In the genomic region with DNA sequence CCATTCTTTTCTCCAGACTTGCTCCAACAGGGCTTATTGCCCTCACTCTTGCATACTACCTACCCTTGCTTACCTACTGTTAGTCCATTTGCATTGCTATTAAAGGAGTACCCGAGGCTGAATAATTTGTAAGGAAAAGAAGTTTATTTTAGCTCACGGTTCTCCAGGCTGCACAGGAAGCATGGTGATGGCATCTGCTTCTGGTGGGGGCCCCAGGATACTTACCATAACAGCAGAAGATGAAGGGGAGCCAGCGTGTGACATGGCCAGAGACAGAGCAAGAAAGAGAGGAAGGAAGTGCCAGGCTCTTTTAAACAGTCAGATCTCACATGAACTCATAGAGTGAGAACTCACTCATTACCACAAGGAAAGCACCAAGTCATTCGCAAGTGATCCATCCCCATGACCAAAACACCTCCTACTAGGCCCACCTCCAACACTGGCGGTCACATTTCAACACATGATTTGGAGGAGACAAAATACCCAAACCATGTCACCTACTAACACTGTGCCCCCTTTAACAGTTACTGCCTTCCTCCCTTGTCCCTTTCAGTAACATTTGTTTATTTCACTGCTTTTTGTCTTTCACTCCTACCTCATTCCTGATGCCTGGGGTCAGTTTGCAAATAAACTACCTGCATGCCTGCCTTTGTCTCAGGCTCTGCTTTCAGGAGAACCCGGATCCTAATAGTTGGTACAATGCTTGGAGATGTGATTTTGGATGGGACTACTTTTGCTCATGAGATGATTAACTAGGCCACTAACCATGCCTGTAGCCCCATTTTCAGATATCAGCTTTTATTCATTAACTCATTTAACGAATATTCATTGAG, we compare ENCODE assay signal across 11 cellular contexts. TPM values are rescaled to one million over a fixed set of nuclear protein-coding genes. Genes with fewer than 3 reads are reported as not detected.
DNase-seq lines count a peak whose midpoint lies in the region; ATAC-seq and TF ChIP-seq lines count a peak whose summit lies in the region.
"Had no signal": no experiment of that assay in that cellular context is flagged by ENCODE, and none has a peak within 500 bp of the region (broad histone marks: within the 10 kb centered on the region; RNA-seq: fewer than 3 reads in every experiment).

No MANE protein-coding gene starts in this region.

- H3K4me3 Mint-ChIP-seq in activated CD4-positive, alpha-beta memory T cell treated with anti-CD3 and anti-CD28 coated beads for 36 hours: no peak overlapping the region
- H3K4me3 Mint-ChIP-seq in activated CD4-positive, alpha-beta memory T cell treated with anti-CD3 and anti-CD28 coated beads, Interleukin-2, amount 10 ng/mL, durations not matched to agents 7 days and 5 days: no peak overlapping the region
- H3K4me3 Mint-ChIP-seq in stimulated activated naive B cell treated with anti-CD40 and anti-IgM and Interleukin-4, amounts not matched to agents 10 μg/mL and 1 μg/mL and 100 μg/mL, for 72 hours: no peak overlapping the region
- H3K4me3 Mint-ChIP-seq: T-helper 2 cell treated with Interferon-gamma antibody and Interleukin-4, amounts not matched to agents 5 μg/mL and 100 μg/mL, for 36 hours had no signal

- no peak for TF ChIP-seq RAD21 in IMR-90 (IDR thresholded peaks at IDR 0.05; ENCODE audit: low read length)

- no peak overlapping the region for H2BK20ac ChIP-seq in IMR-90 (ENCODE audit: low read depth, low read length)

- no peak overlapping the region for H2AK9ac ChIP-seq in IMR-90 (replicated peaks; ENCODE audit: low read depth, low read length, poor library complexity)

- no peak overlapping the region for H4K91ac ChIP-seq in IMR-90 (ENCODE audit: insufficient read depth, low read depth, low read length)

- POLR2A ChIA-PET in activated CD4-positive, alpha-beta memory T cell treated with anti-CD3 and anti-CD28 coated beads for 36 hours (lab: Charles Lee): no interaction called here
- POLR2A ChIA-PET in activated CD4-positive, alpha-beta memory T cell treated with anti-CD3 and anti-CD28 coated beads, Interleukin-2, amount 10 ng/mL, durations not matched to agents 7 days and 5 days (lab: Charles Lee): no interaction called here
- POLR2A ChIA-PET in IMR-90 (lab: Charles Lee; ENCODE audit: unreplicated experiment): no interaction called here

- no peaks in the 10 kb centered on the region for H3K27me3 ChIP-seq in IMR-90 (ENCODE audit: control insufficient read depth, insufficient read depth, low read length)

- no peak overlapping the region for H3K27ac Mint-ChIP-seq in activated CD4-positive, alpha-beta memory T cell treated with anti-CD3 and anti-CD28 coated beads for 36 hours
- no peak overlapping the region for H3K27ac Mint-ChIP-seq in activated CD4-positive, alpha-beta memory T cell treated with anti-CD3 and anti-CD28 coated beads, Interleukin-2, amount 10 ng/mL, durations not matched to agents 7 days and 5 days
- H3K27ac Mint-ChIP-seq in stimulated activated naive B cell treated with anti-CD40 and anti-IgM and Interleukin-4, amounts not matched to agents 10 μg/mL and 1 μg/mL and 100 μg/mL, for 72 hours: no peak overlapping the region
- H3K27ac Mint-ChIP-seq: T-helper 2 cell treated with Interferon-gamma antibody and Interleukin-4, amounts not matched to agents 5 μg/mL and 100 μg/mL, for 36 hours had no signal

- no peak overlapping the region for H3K4me3 ChIP-seq in IMR-90 (ENCODE audit: insufficient read depth, low read depth, low read length)

- ATAC-seq in HG02763 (IDR thresholded peaks at IDR 0.05; ENCODE audit: unreplicated experiment) (peak; percentile 72), IMR-90 (ENCODE audit: low read depth) (no peak), left ventricle myocardium superior (no peak)
- peak; percentile 58 to 63 for ATAC-seq in stimulated activated naive B cell treated with anti-CD40 and anti-IgM and Interleukin-4, amounts not matched to agents 10 μg/mL and 1 μg/mL and 100 μg/mL, for 72 hours (replicated peaks)

- no peak overlapping the region for H3K9ac ChIP-seq in IMR-90 (ENCODE audit: low read depth, low read length)

- peaks cover 1% of the 10 kb centered on the region for H3K27me3 Mint-ChIP-seq in activated CD4-positive, alpha-beta memory T cell treated with anti-CD3 and anti-CD28 coated beads for 36 hours
- peaks cover 17% of the 10 kb centered on the region for H3K27me3 Mint-ChIP-seq in activated CD4-positive, alpha-beta memory T cell treated with anti-CD3 and anti-CD28 coated beads, Interleukin-2, amount 10 ng/mL, durations not matched to agents 7 days and 5 days
- peaks cover 0 to 8% of the 10 kb centered on the region in 2 donors for H3K27me3 Mint-ChIP-seq in stimulated activated naive B cell treated with anti-CD40 and anti-IgM and Interleukin-4, amounts not matched to agents 10 μg/mL and 1 μg/mL and 100 μg/mL, for 72 hours

- 0 out of 3 replicates have a peak overlapping the region, but pooled peaks have one; percentile 21 for H2BK15ac ChIP-seq in IMR-90 (ENCODE audit: low read depth, low read length)

- no peak overlapping the region for H2BK120ac ChIP-seq in IMR-90 (ENCODE audit: low read depth, low read length)

- no peak overlapping the region for H4K5ac ChIP-seq in IMR-90 (ENCODE audit: low read depth, low read length)

- H3K27ac ChIP-seq in IMR-90 (ENCODE audit: insufficient read depth, low read length): no peak overlapping the region
- H3K27ac ChIP-seq: epithelial cell of prostate had no signal

- intact Hi-C loops in activated CD4-positive, alpha-beta memory T cell treated with anti-CD3 and anti-CD28 coated beads for 36 hours (cut with micrococcal nuclease): no loop called here
- intact Hi-C loops in IMR-90 (cut with micrococcal nuclease) (loop anchor here (5.0 kb wide), 1 partner anchor 98 kb away; no protein-coding TSS in a partner anchor), left ventricle myocardium superior (cut with micrococcal nuclease) (no loop called here)

- peaks cover 4% of the 10 kb centered on the region; the same call in 1 of the 2 replicates for H3K4me1 ChIP-seq in IMR-90 (ENCODE audit: control insufficient read depth, insufficient read depth, low read length)

- CTCF ChIA-PET in activated CD4-positive, alpha-beta memory T cell treated with anti-CD3 and anti-CD28 coated beads for 36 hours (lab: Charles Lee): no interaction called here
- CTCF ChIA-PET in activated CD4-positive, alpha-beta memory T cell treated with anti-CD3 and anti-CD28 coated beads, Interleukin-2, amount 10 ng/mL, durations not matched to agents 7 days and 5 days (lab: Charles Lee): no interaction called here
- CTCF ChIA-PET in IMR-90 (lab: Yijun Ruan, JAX): interaction anchor here (0.5 kb wide), 1 partner anchor 15 kb away, joined by 3 read pairs; no protein-coding TSS in a partner anchor

- no peak overlapping the region for H3K23ac ChIP-seq in IMR-90 (ENCODE audit: low read depth, low read length)

- WGBS in IMR-90 (ENCODE audit: extremely low coverage in 2 of 2, insufficient read length in 1 of 2), 2 experiments: 100% methylated on average over 1 of the region's 7 CpGs; no CpG with 5 or more reads in 1 of the 2 experiments

- peaks cover 3% of the 10 kb centered on the region for H3K9me1 ChIP-seq in IMR-90 (ENCODE audit: insufficient read depth, low read length)

- BruUV-seq in IMR-90 (replicated peaks; lab: Mats Ljungman, UMichigan): no TSS peak

- H3K36me3 Mint-ChIP-seq in activated CD4-positive, alpha-beta memory T cell treated with anti-CD3 and anti-CD28 coated beads for 36 hours: no peaks in the 10 kb centered on the region
- no peaks in the 10 kb centered on the region for H3K36me3 Mint-ChIP-seq in activated CD4-positive, alpha-beta memory T cell treated with anti-CD3 and anti-CD28 coated beads, Interleukin-2, amount 10 ng/mL, durations not matched to agents 7 days and 5 days (ENCODE audit: low read depth)
- no peaks in the 10 kb centered on the region for H3K36me3 Mint-ChIP-seq in stimulated activated naive B cell treated with anti-CD40 and anti-IgM and Interleukin-4, amounts not matched to agents 10 μg/mL and 1 μg/mL and 100 μg/mL, for 72 hours

- H3K56ac ChIP-seq in IMR-90 (ENCODE audit: extremely low read depth, insufficient read depth, low read length): no peak overlapping the region

- no peak overlapping the region for H3K14ac ChIP-seq in IMR-90 (replicated peaks; ENCODE audit: low read depth, low read length)

- no peak overlapping the region for H3K4me2 ChIP-seq in IMR-90 (ENCODE audit: low read depth, low read length)

- no peak overlapping the region for H3K18ac ChIP-seq in IMR-90 (ENCODE audit: low read depth, low read length)

- DNase-seq in activated CD4-positive, alpha-beta memory T cell treated with anti-CD3 and anti-CD28 coated beads for 36 hours: peak; percentile 18
- no peak for DNase-seq in activated CD4-positive, alpha-beta memory T cell treated with anti-CD3 and anti-CD28 coated beads, Interleukin-2, amount 10 ng/mL, durations not matched to agents 7 days and 5 days
- DNase-seq in IMR-90 (no peak), left ventricle myocardium superior (no peak), NCI-H2196 (lab: John Stamatoyannopoulos, UW; ENCODE audit: unreplicated experiment) (no peak), NCI-H345 (lab: John Stamatoyannopoulos, UW) (no peak)
- no peak for DNase-seq in stimulated activated naive B cell treated with anti-CD40 and anti-IgM and Interleukin-4, amounts not matched to agents 10 μg/mL and 1 μg/mL and 100 μg/mL, for 72 hours
- DNase-seq: NCI-H510A treated with DMSO at 0.1 percent for 48 hours had no signal

- H2BK5ac ChIP-seq in IMR-90 (ENCODE audit: low read depth, low read length, poor library complexity, severe bottlenecking): no peak overlapping the region

- TF ChIP-seq POLR2A in IMR-90 (IDR thresholded peaks at IDR 0.05; ENCODE audit: low read depth, low read length): no peak

- no peaks in the 10 kb centered on the region for H4K20me1 ChIP-seq in IMR-90 (ENCODE audit: insufficient read depth, low read length)

- H3K9me3 Mint-ChIP-seq in activated CD4-positive, alpha-beta memory T cell treated with anti-CD3 and anti-CD28 coated beads for 36 hours: no peaks in the 10 kb centered on the region
- no peaks in the 10 kb centered on the region for H3K9me3 Mint-ChIP-seq in activated CD4-positive, alpha-beta memory T cell treated with anti-CD3 and anti-CD28 coated beads, Interleukin-2, amount 10 ng/mL, durations not matched to agents 7 days and 5 days
- no peaks in the 10 kb centered on the region for H3K9me3 Mint-ChIP-seq in stimulated activated naive B cell treated with anti-CD40 and anti-IgM and Interleukin-4, amounts not matched to agents 10 μg/mL and 1 μg/mL and 100 μg/mL, for 72 hours
- H3K9me3 Mint-ChIP-seq: T-helper 2 cell treated with Interferon-gamma antibody and Interleukin-4, amounts not matched to agents 5 μg/mL and 100 μg/mL, for 36 hours had no signal

- H3K9me3 ChIP-seq in IMR-90 (ENCODE audit: control insufficient read depth, insufficient read depth, low read length): no peaks in the 10 kb centered on the region

- no peak overlapping the region for H2AK5ac ChIP-seq in IMR-90 (ENCODE audit: low read depth, low read length)

- dilution Hi-C loops in IMR-90 (cut with HindIII; ENCODE audit: low sequenced_read_pairs, unreplicated experiment): no loop called here

- no peak overlapping the region for H3K4ac ChIP-seq in IMR-90 (ENCODE audit: low read depth, low read length)

- no peak for TF ChIP-seq CTCF in IMR-90 (conservative IDR thresholded peaks at IDR 0.05; ENCODE audit: low read depth, low read length)

- in situ Hi-C loops in IMR-90 (cut with MboI; ENCODE audit: low sequenced_read_pairs): no loop called here

- H3K36me3 ChIP-seq in IMR-90 (ENCODE audit: control insufficient read depth, insufficient read depth, low read length): no peaks in the 10 kb centered on the region

- no peak overlapping the region for H4K8ac ChIP-seq in IMR-90 (ENCODE audit: low read depth in 2 of 2, low read length in 2 of 2)

- H2AFZ ChIP-seq in IMR-90 (replicated peaks; ENCODE audit: low read length, poor library complexity): peak overlapping the region; percentile 56

- H3K79me1 ChIP-seq in IMR-90 (ENCODE audit: low read depth in 1 of 2, low read length in 2 of 2): no peaks in the 10 kb centered on the region

- no peaks in the 10 kb centered on the region for H3K4me1 Mint-ChIP-seq in activated CD4-positive, alpha-beta memory T cell treated with anti-CD3 and anti-CD28 coated beads for 36 hours (ENCODE audit: low read depth)
- H3K4me1 Mint-ChIP-seq in activated CD4-positive, alpha-beta memory T cell treated with anti-CD3 and anti-CD28 coated beads, Interleukin-2, amount 10 ng/mL, durations not matched to agents 7 days and 5 days: no peaks in the 10 kb centered on the region
- H3K4me1 Mint-ChIP-seq in stimulated activated naive B cell treated with anti-CD40 and anti-IgM and Interleukin-4, amounts not matched to agents 10 μg/mL and 1 μg/mL and 100 μg/mL, for 72 hours: no peaks in the 10 kb centered on the region

RNA-seq across cellular contexts. Expression of a gene that starts 41.6 kb away (rescaled TPM):
- total RNA-seq in activated CD4-positive, alpha-beta memory T cell treated with anti-CD3 and anti-CD28 coated beads for 36 hours: under 1 TPM; 0.33 to 0.41 TPM
- total RNA-seq in activated CD4-positive, alpha-beta memory T cell treated with anti-CD3 and anti-CD28 coated beads, Interleukin-2, amount 10 ng/mL, durations not matched to agents 7 days and 5 days: under 1 TPM in 1 of 2 experiments, not detected in 1; 0.15 TPM
- total RNA-seq in IMR-90 (2012; rRNA removed) (156 and 157 TPM in 2 replicates), left ventricle myocardium superior (54.1 TPM)
- polyA plus RNA-seq in IMR-90 (2012; rRNA removed): 160 and 179 TPM in 2 replicates
- 69.1 and 124 TPM in 2 replicates for polyA plus RNA-seq in IMR-90 (2012; cell fraction: cytosol; rRNA removed)
- polyA plus RNA-seq in IMR-90 (2012; cell fraction: nucleus; rRNA removed; ENCODE audit: low replicate concordance): 38.8 and 115 TPM in 2 replicates

Comparison
In these comparisons a context has a peak if more than half of its experiments do, and no peak if none do; other contexts are left out.
1. ATAC-seq: peak in HG02763 (single experiment) and stimulated activated naive B cell treated with anti-CD40 and anti-IgM and Interleukin-4, amounts not matched to agents 10 μg/mL and 1 μg/mL and 100 μg/mL, for 72 hours (2 of 2); none in IMR-90 (single experiment) and left ventricle myocardium superior (single experiment).
2. RNA of a gene that starts 41.6 kb away (total RNA-seq): 156 to 157 TPM in IMR-90 and 54.1 TPM in left ventricle myocardium superior (single experiment); 0.33 to 0.41 TPM in activated CD4-positive, alpha-beta memory T cell treated with anti-CD3 and anti-CD28 coated beads for 36 hours and 0.15 TPM in activated CD4-positive, alpha-beta memory T cell treated with anti-CD3 and anti-CD28 coated beads, Interleukin-2, amount 10 ng/mL, durations not matched to agents 7 days and 5 days; every median in the first group is over 10 times any median in the second.